8 cellular contexts compared by ENCODE assay signal in genomic region chr16:15777533-15778203, GRCh38.
DNase-seq lines count a peak whose midpoint lies in the region; ATAC-seq and TF ChIP-seq lines count a peak whose summit lies in the region.

No MANE protein-coding gene starts in this region.

- no peak overlapping the region for H3K27ac ChIP-seq in CD8-positive, alpha-beta memory T cell (ENCODE audit: low read depth, low read length)

- H3K27me3 ChIP-seq in CD8-positive, alpha-beta memory T cell (ENCODE audit: insufficient read depth, low read length, poor library complexity, severe bottlenecking), result no peaks in the 10 kb centered on the region

- H3K36me3 ChIP-seq in CD8-positive, alpha-beta memory T cell (ENCODE audit: insufficient read depth, low read length), result no peaks in the 10 kb centered on the region

- no peaks in the 10 kb centered on the region for H3K9me3 ChIP-seq in CD8-positive, alpha-beta memory T cell (ENCODE audit: low read length)

- H3K36me3 Mint-ChIP-seq in brain (no peaks in the 10 kb centered on the region), osteocyte (ENCODE audit: unreplicated experiment) (no peaks in the 10 kb centered on the region)
- no peaks in the 10 kb centered on the region for H3K36me3 Mint-ChIP-seq in CD8-positive, alpha-beta memory T cell

- no peak overlapping the region for H3K4me3 Mint-ChIP-seq in brain
- H3K4me3 Mint-ChIP-seq in osteocyte (ENCODE audit: unreplicated experiment), result no peak overlapping the region
- H3K4me3 Mint-ChIP-seq in CD8-positive, alpha-beta memory T cell, result no peak overlapping the region

- H3K27me3 Mint-ChIP-seq in brain (peaks cover 3% of the 10 kb centered on the region), osteocyte (ENCODE audit: unreplicated experiment) (peaks cover 30% of the 10 kb centered on the region)
- peaks cover 6 to 24% of the 10 kb centered on the region in 2 donors for H3K27me3 Mint-ChIP-seq in CD8-positive, alpha-beta memory T cell

- H3K4me1 Mint-ChIP-seq in brain (no peaks in the 10 kb centered on the region), osteocyte (ENCODE audit: unreplicated experiment) (no peaks in the 10 kb centered on the region)
- no peaks in the 10 kb centered on the region for H3K4me1 Mint-ChIP-seq in CD8-positive, alpha-beta memory T cell

- no peak overlapping the region for H3K27ac Mint-ChIP-seq in brain
- no peak overlapping the region for H3K27ac Mint-ChIP-seq in osteocyte (ENCODE audit: unreplicated experiment)
- no peak overlapping the region for H3K27ac Mint-ChIP-seq in CD8-positive, alpha-beta memory T cell

- CTCF ChIA-PET in GM10248 (lab: Yijun Ruan, JAX), result interaction anchor here (1.1 to 2.0 kb wide), 7 partner anchors 11 to 350 kb away, joined by 3 to 11 read pairs (median 4); no protein-coding TSS in a partner anchor
- CTCF ChIA-PET in CD8-positive, alpha-beta memory T cell (lab: Charles Lee), result interaction anchor here (1.2 to 1.4 kb wide), 2 partner anchors 10 to 12 kb away, joined by 3 read pairs; no protein-coding TSS in a partner anchor

- peak; percentile 43 for TF ChIP-seq CTCF in GM10248 (IDR thresholded peaks at IDR 0.05; ENCODE audit: control extremely low read depth, extremely low read depth, low read depth, missing control alignments)
- TF ChIP-seq CTCF in brain (conservative IDR thresholded peaks at IDR 0.05), result peak; percentile 43 to 44
- TF ChIP-seq CTCF in osteocyte (IDR thresholded peaks at IDR 0.05), result peak; percentile 70

- H3K9me3 Mint-ChIP-seq in brain (no peaks in the 10 kb centered on the region), osteocyte (ENCODE audit: unreplicated experiment) (no peaks in the 10 kb centered on the region)
- no peaks in the 10 kb centered on the region for H3K9me3 Mint-ChIP-seq in CD8-positive, alpha-beta memory T cell

- DNase-seq in AG08396 (ENCODE audit: low spot score) (peak; percentile 35), GM10248 (ENCODE audit: extremely low spot score) (peak; percentile 29), NCI-H2227 treated with DMSO at 0.1 percent for 48 hours (lab: John Stamatoyannopoulos, UW) (peak; percentile 11), osteocyte (ENCODE audit: extremely low spot score, unreplicated experiment) (no peak)
- DNase-seq in CD8-positive, alpha-beta memory T cell, result no peak

- no peaks in the 10 kb centered on the region for H3K4me1 ChIP-seq in CD8-positive, alpha-beta memory T cell (ENCODE audit: insufficient read depth, low read length)

- H3K4me3 ChIP-seq in CD8-positive, alpha-beta memory T cell (ENCODE audit: low read length), result no peak overlapping the region

- POLR2A ChIA-PET in GM10248 (lab: Yijun Ruan, JAX), result no interaction called here
- POLR2A ChIA-PET in CD8-positive, alpha-beta memory T cell (lab: Charles Lee), result no interaction called here

- ATAC-seq in HG02870 (IDR thresholded peaks at IDR 0.05; ENCODE audit: unreplicated experiment) (no peak), HG03457 (IDR thresholded peaks at IDR 0.05; ENCODE audit: unreplicated experiment) (no peak)

Comparison
In these comparisons a context has a peak if more than half of its experiments do, and no peak if none do; other contexts are left out.
1. DNase-seq: peak in AG08396 (single experiment), GM10248 (single experiment) and NCI-H2227 treated with DMSO at 0.1 percent for 48 hours (single experiment); none in osteocyte (single experiment) and CD8-positive, alpha-beta memory T cell (0 of 5).
2. Peak in every context shown above with its lines, with median percentiles within 50 percentile points of each other: CTCF ChIP-seq.